In the genomic region with DNA sequence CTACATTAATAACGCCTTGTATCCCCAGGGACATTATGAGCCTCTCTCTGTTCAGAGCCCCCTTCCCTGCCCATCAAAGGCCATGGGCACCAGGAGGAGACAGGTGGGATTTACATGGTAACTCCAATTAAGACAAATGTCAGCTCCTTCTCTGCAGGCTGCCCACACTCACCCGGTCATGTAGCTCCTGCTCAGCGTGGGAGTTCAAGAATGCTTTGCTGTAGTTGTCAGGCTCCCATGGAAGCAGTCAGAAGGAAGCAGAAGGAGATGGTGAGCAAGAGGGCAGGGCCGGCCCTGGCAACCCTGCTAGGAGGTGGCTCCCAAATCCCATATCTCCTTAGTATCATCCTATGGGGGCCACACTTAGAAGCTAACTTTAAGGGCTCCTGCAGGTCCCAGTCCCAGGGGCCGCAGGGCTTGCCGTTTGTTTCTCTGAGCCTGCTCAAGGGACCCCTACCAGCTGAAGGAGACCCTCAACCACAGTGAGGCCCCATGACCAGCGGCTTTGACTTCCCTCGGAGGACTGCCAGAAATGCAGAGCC, we compare ENCODE assay signal across 21 cellular contexts.
DNase-seq lines count a peak whose midpoint lies in the region; ATAC-seq and TF ChIP-seq lines count a peak whose summit lies in the region.
"Had no signal": no experiment of that assay in that cellular context is flagged by ENCODE, and none has a peak within 500 bp of the region (broad histone marks: within the 10 kb centered on the region; RNA-seq: fewer than 3 reads in every experiment).

No MANE protein-coding gene starts in this region.

- intact Hi-C loops in activated B cell treated with CpG ODN at 0.5 μM for 24 hours (cut with micrococcal nuclease) = no loop called here

- no peak overlapping the region for H3K27ac ChIP-seq in HEK293 (ENCODE audit: extremely low read depth, low read depth, low read length)
- H3K27ac ChIP-seq: HL-60, SJCRH30 had no signal

- ATAC-seq in activated B cell treated with CpG ODN at 0.5 μM for 24 hours (ENCODE audit: low read depth) = no peak
- no peak for ATAC-seq in HG03571 (IDR thresholded peaks at IDR 0.05; ENCODE audit: unreplicated experiment)
- ATAC-seq: CD8-positive, alpha-beta T cell had no signal

- DNase-seq in activated B cell treated with CpG ODN at 0.5 μM for 24 hours (no peak), iris pigment epithelial cell (ENCODE audit: low read depth) (peak; percentile 26), retina (peak; percentile 39), SK-N-DZ (ENCODE audit: low spot score) (no peak), D341Med (ENCODE audit: low spot score) (no peak)
- DNase-seq in T-helper 2 cell treated with Interferon-gamma antibody and Interleukin-4, amounts not matched to agents 5 μg/mL and 100 μg/mL, for 36 hours (ENCODE audit: low spot score) = no peak
- DNase-seq: KG1; MG63; NCI-H1105 treated with DMSO at 0.1 percent for 48 hours; NCI-H2029; NCI-H345; NCI-H69; NK-92 treated with Interleukin-12 subunit alpha and Interleukin-12 subunit beta, amount 100 ng/mL, for 24 hours; OCI-M1; RPMI8226; SJCRH30; SW 1271 had no signal

- no peaks in the 10 kb centered on the region for H3K27me3 Mint-ChIP-seq in activated B cell treated with CpG ODN at 0.5 μM for 24 hours
- peaks cover 21% of the 10 kb centered on the region for H3K27me3 Mint-ChIP-seq in T-helper 2 cell treated with Interferon-gamma antibody and Interleukin-4, amounts not matched to agents 5 μg/mL and 100 μg/mL, for 36 hours (ENCODE audit: low read depth)

- H3K36me3 Mint-ChIP-seq in activated B cell treated with CpG ODN at 0.5 μM for 24 hours (ENCODE audit: low read depth) = no peaks in the 10 kb centered on the region
- no peaks in the 10 kb centered on the region for H3K36me3 Mint-ChIP-seq in T-helper 2 cell treated with Interferon-gamma antibody and Interleukin-4, amounts not matched to agents 5 μg/mL and 100 μg/mL, for 36 hours (ENCODE audit: low read depth)
- H3K36me3 Mint-ChIP-seq: CD8-positive, alpha-beta T cell had no signal

- TF ChIP-seq CTCF in HEK293 (tag by site-specific recombination; IDR thresholded peaks at IDR 0.05) = no peak
- TF ChIP-seq CTCF in activated B cell treated with CpG ODN at 0.5 μM for 24 hours (IDR thresholded peaks at IDR 0.05) = no peak

- CTCF ChIA-PET in HEK293 (lab: Yijun Ruan, JAX) = interaction anchor here (0.6 to 1.1 kb wide), 4 partner anchors 10 to 392 kb away, joined by 3 to 6 read pairs (median 4); no protein-coding TSS in a partner anchor
- CTCF ChIA-PET in activated B cell treated with CpG ODN at 0.5 μM for 24 hours (lab: Charles Lee) = no interaction called here

- H3K9me3 Mint-ChIP-seq in activated B cell treated with CpG ODN at 0.5 μM for 24 hours = no peaks in the 10 kb centered on the region
- H3K9me3 Mint-ChIP-seq in T-helper 2 cell treated with Interferon-gamma antibody and Interleukin-4, amounts not matched to agents 5 μg/mL and 100 μg/mL, for 36 hours = no peaks in the 10 kb centered on the region
- H3K9me3 Mint-ChIP-seq: CD8-positive, alpha-beta T cell had no signal

- H3K4me3 ChIP-seq in HEK293 (ENCODE audit: low read depth, low read length) = no peak overlapping the region
- H3K4me3 ChIP-seq: MG63, SJCRH30 had no signal

- no peak overlapping the region for H3K4me3 Mint-ChIP-seq in activated B cell treated with CpG ODN at 0.5 μM for 24 hours
- no peak overlapping the region for H3K4me3 Mint-ChIP-seq in T-helper 2 cell treated with Interferon-gamma antibody and Interleukin-4, amounts not matched to agents 5 μg/mL and 100 μg/mL, for 36 hours
- H3K4me3 Mint-ChIP-seq: CD8-positive, alpha-beta T cell had no signal

- peak overlapping the region; percentile 25 for H3K27ac Mint-ChIP-seq in activated B cell treated with CpG ODN at 0.5 μM for 24 hours
- no peak overlapping the region for H3K27ac Mint-ChIP-seq in T-helper 2 cell treated with Interferon-gamma antibody and Interleukin-4, amounts not matched to agents 5 μg/mL and 100 μg/mL, for 36 hours
- H3K27ac Mint-ChIP-seq: CD8-positive, alpha-beta T cell had no signal

- H3K36me3 ChIP-seq in HEK293 (ENCODE audit: control insufficient read depth in 2 of 2, insufficient read depth in 1 of 2, low read length in 2 of 2) = no peaks in the 10 kb centered on the region
- H3K36me3 ChIP-seq: MG63, SJCRH30 had no signal

- H3K4me1 Mint-ChIP-seq in activated B cell treated with CpG ODN at 0.5 μM for 24 hours = peaks cover 37% of the 10 kb centered on the region
- peaks cover 2% of the 10 kb centered on the region for H3K4me1 Mint-ChIP-seq in T-helper 2 cell treated with Interferon-gamma antibody and Interleukin-4, amounts not matched to agents 5 μg/mL and 100 μg/mL, for 36 hours (ENCODE audit: low read depth)

- H3K9me3 ChIP-seq in HEK293 (ENCODE audit: control insufficient read depth, insufficient read depth, low read depth, low read length) = no peaks in the 10 kb centered on the region
- H3K9me3 ChIP-seq: SJCRH30 had no signal

- no peaks in the 10 kb centered on the region for H3K4me1 ChIP-seq in HEK293 (ENCODE audit: control insufficient read depth, insufficient read depth, low read length)

- POLR2A ChIA-PET in HEK293 (lab: Yijun Ruan, JAX) (interaction anchor here (1.2 kb wide), 1 partner anchor 220 kb away, joined by 3 read pairs; no protein-coding TSS in a partner anchor), activated B cell treated with CpG ODN at 0.5 μM for 24 hours (lab: Charles Lee) (interaction anchor here (0.7 to 1.6 kb wide), 3 partner anchors 9 to 763 kb away, joined by 3 to 5 read pairs (median 3); no protein-coding TSS in a partner anchor)

TF ChIP-seq in HEK293, 187 proteins besides CTCF, POLR2A, EP300 and RAD21 (continues in another document):
- no peak for TF ChIP-seq ZNF629 (tag by site-specific recombination; IDR thresholded peaks at IDR 0.05)
- no peak for TF ChIP-seq SALL2 (tag by site-specific recombination; IDR thresholded peaks at IDR 0.05; ENCODE audit: borderline replicate concordance)
- TF ChIP-seq, protein P1, sequence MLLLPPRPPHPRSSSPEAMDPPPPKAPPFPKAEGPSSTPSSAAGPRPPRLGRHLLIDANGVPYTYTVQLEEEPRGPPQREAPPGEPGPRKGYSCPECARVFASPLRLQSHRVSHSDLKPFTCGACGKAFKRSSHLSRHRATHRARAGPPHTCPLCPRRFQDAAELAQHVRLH (tag by site-specific recombination; IDR thresholded peaks at IDR 0.05) = no peak
- TF ChIP-seq ZEB2 (tag by site-specific recombination; IDR thresholded peaks at IDR 0.05) = no peak
- TF ChIP-seq ZFHX2 (tag by site-specific recombination; conservative IDR thresholded peaks at IDR 0.05) = peak; percentile 72
- TF ChIP-seq, protein P2, sequence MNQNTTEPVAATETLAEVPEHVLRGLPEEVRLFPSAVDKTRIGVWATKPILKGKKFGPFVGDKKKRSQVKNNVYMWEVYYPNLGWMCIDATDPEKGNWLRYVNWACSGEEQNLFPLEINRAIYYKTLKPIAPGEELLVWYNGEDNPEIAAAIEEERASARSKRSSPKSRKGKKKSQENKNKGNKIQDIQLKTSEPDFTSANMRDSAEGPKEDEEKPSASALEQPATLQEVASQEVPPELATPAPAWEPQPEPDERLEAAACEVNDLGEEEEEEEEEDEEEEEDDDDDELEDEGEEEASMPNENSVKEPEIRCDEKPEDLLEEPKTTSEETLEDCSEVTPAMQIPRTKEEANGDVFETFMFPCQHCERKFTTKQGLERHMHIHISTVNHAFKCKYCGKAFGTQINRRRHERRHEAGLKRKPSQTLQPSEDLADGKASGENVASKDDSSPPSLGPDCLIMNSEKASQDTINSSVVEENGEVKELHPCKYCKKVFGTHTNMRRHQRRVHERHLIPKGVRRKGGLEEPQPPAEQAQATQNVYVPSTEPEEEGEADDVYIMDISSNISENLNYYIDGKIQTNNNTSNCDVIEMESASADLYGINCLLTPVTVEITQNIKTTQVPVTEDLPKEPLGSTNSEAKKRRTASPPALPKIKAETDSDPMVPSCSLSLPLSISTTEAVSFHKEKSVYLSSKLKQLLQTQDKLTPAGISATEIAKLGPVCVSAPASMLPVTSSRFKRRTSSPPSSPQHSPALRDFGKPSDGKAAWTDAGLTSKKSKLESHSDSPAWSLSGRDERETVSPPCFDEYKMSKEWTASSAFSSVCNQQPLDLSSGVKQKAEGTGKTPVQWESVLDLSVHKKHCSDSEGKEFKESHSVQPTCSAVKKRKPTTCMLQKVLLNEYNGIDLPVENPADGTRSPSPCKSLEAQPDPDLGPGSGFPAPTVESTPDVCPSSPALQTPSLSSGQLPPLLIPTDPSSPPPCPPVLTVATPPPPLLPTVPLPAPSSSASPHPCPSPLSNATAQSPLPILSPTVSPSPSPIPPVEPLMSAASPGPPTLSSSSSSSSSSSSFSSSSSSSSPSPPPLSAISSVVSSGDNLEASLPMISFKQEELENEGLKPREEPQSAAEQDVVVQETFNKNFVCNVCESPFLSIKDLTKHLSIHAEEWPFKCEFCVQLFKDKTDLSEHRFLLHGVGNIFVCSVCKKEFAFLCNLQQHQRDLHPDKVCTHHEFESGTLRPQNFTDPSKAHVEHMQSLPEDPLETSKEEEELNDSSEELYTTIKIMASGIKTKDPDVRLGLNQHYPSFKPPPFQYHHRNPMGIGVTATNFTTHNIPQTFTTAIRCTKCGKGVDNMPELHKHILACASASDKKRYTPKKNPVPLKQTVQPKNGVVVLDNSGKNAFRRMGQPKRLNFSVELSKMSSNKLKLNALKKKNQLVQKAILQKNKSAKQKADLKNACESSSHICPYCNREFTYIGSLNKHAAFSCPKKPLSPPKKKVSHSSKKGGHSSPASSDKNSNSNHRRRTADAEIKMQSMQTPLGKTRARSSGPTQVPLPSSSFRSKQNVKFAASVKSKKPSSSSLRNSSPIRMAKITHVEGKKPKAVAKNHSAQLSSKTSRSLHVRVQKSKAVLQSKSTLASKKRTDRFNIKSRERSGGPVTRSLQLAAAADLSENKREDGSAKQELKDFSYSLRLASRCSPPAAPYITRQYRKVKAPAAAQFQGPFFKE (tag by site-specific recombination; IDR thresholded peaks at IDR 0.05; ENCODE audit: borderline replicate concordance) = no peak
- no peak for TF ChIP-seq ZNF239 (tag by site-specific recombination; IDR thresholded peaks at IDR 0.05)
- no peak for TF ChIP-seq ZBTB1 (tag by site-specific recombination; IDR thresholded peaks at IDR 0.05)
- TF ChIP-seq, protein P3, sequence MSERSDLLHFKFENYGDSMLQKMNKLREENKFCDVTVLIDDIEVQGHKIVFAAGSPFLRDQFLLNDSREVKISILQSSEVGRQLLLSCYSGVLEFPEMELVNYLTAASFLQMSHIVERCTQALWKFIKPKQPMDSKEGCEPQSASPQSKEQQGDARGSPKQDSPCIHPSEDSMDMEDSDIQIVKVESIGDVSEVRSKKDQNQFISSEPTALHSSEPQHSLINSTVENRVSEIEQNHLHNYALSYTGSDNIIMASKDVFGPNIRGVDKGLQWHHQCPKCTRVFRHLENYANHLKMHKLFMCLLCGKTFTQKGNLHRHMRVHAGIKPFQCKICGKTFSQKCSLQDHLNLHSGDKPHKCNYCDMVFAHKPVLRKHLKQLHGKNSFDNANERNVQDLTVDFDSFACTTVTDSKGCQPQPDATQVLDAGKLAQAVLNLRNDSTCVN (tag by site-specific recombination; optimal IDR thresholded peaks at IDR 0.05) = no peak
- no peak for TF ChIP-seq ZNF223 (tag by site-specific recombination; IDR thresholded peaks at IDR 0.05)
- peak; percentile 79 for TF ChIP-seq EGR2 (tag by site-specific recombination; IDR thresholded peaks at IDR 0.05; ENCODE audit: low read depth)

Comparison
In these comparisons a context has a peak if more than half of its experiments do, and no peak if none do; other contexts are left out.
1. DNase-seq: peak in iris pigment epithelial cell (single experiment) and retina (single experiment); none in activated B cell treated with CpG ODN at 0.5 μM for 24 hours (single experiment), SK-N-DZ (single experiment), T-helper 2 cell treated with Interferon-gamma antibody and Interleukin-4, amounts not matched to agents 5 μg/mL and 100 μg/mL, for 36 hours (single experiment) and D341Med (single experiment).